21 cellular contexts compared by ENCODE assay signal in genomic region chr3:108329947-108330346, GRCh38. TPM values are rescaled to one million over a fixed set of nuclear protein-coding genes. Genes with fewer than 3 reads are reported as not detected.
DNase-seq lines count a peak whose midpoint lies in the region; ATAC-seq and TF ChIP-seq lines count a peak whose summit lies in the region.
"Had no signal": no experiment of that assay in that cellular context is flagged by ENCODE, and none has a peak within 500 bp of the region (broad histone marks: within the 10 kb centered on the region; RNA-seq: fewer than 3 reads in every experiment).

No MANE protein-coding gene starts in this region.

- H3K9me3 Mint-ChIP-seq in activated CD4-positive, alpha-beta memory T cell treated with anti-CD3 and anti-CD28 coated beads, Interleukin-2, amount 10 ng/mL, durations not matched to agents 7 days and 5 days: peaks cover 19% of the 10 kb centered on the region
- peaks cover 10% of the 10 kb centered on the region for H3K9me3 Mint-ChIP-seq in activated CD4-positive, alpha-beta memory T cell treated with anti-CD3 and anti-CD28 coated beads for 36 hours
- H3K9me3 Mint-ChIP-seq in activated CD8-positive, alpha-beta T cell treated with anti-CD3 and anti-CD28 coated beads for 36 hours: peaks cover 8% of the 10 kb centered on the region
- H3K9me3 Mint-ChIP-seq: HFFc6 had no signal

- no peak overlapping the region for H3K4me3 ChIP-seq in sigmoid colon
- H3K4me3 ChIP-seq: PC-9 had no signal

- H3K27ac ChIP-seq in foreskin keratinocyte (no peak overlapping the region), sigmoid colon (no peak overlapping the region)
- H3K27ac ChIP-seq: PC-9, RWPE1 had no signal

- no peaks in the 10 kb centered on the region for H3K27me3 ChIP-seq in foreskin keratinocyte
- H3K27me3 ChIP-seq in sigmoid colon: no peaks in the 10 kb centered on the region

- POLR2A ChIA-PET in activated CD4-positive, alpha-beta memory T cell treated with anti-CD3 and anti-CD28 coated beads, Interleukin-2, amount 10 ng/mL, durations not matched to agents 7 days and 5 days (lab: Charles Lee): interaction anchor here (0.9 kb wide), 1 partner anchor 107 kb away, joined by 3 read pairs; no protein-coding TSS in a partner anchor
- POLR2A ChIA-PET in activated CD4-positive, alpha-beta memory T cell treated with anti-CD3 and anti-CD28 coated beads for 36 hours (lab: Charles Lee): no interaction called here
- POLR2A ChIA-PET in activated CD8-positive, alpha-beta T cell treated with anti-CD3 and anti-CD28 coated beads for 36 hours (lab: Charles Lee): interaction anchor here (0.6 kb wide), 1 partner anchor 272 kb away, joined by 3 read pairs; no protein-coding TSS in a partner anchor

- no peak for TF ChIP-seq POLR2A in sigmoid colon (IDR thresholded peaks at IDR 0.05)

- no peaks in the 10 kb centered on the region for H3K36me3 ChIP-seq in sigmoid colon

- no peak overlapping the region for H3K4me3 Mint-ChIP-seq in activated CD4-positive, alpha-beta memory T cell treated with anti-CD3 and anti-CD28 coated beads, Interleukin-2, amount 10 ng/mL, durations not matched to agents 7 days and 5 days
- H3K4me3 Mint-ChIP-seq in activated CD4-positive, alpha-beta memory T cell treated with anti-CD3 and anti-CD28 coated beads for 36 hours: no peak overlapping the region
- H3K4me3 Mint-ChIP-seq in activated CD8-positive, alpha-beta T cell treated with anti-CD3 and anti-CD28 coated beads for 36 hours: no peak overlapping the region
- H3K4me3 Mint-ChIP-seq: CD8-positive, alpha-beta memory T cell; HFFc6 had no signal

- H3K27me3 Mint-ChIP-seq in activated CD4-positive, alpha-beta memory T cell treated with anti-CD3 and anti-CD28 coated beads, Interleukin-2, amount 10 ng/mL, durations not matched to agents 7 days and 5 days: no peaks in the 10 kb centered on the region
- H3K27me3 Mint-ChIP-seq in activated CD4-positive, alpha-beta memory T cell treated with anti-CD3 and anti-CD28 coated beads for 36 hours: peaks cover 1% of the 10 kb centered on the region
- no peaks in the 10 kb centered on the region for H3K27me3 Mint-ChIP-seq in activated CD8-positive, alpha-beta T cell treated with anti-CD3 and anti-CD28 coated beads for 36 hours

- intact Hi-C loops in activated CD4-positive, alpha-beta memory T cell treated with anti-CD3 and anti-CD28 coated beads for 36 hours (cut with micrococcal nuclease): loop anchor here (1.0 kb wide), 2 partner anchors 13 to 37 kb away; no protein-coding TSS in a partner anchor
- intact Hi-C loops in activated CD8-positive, alpha-beta T cell treated with anti-CD3 and anti-CD28 coated beads for 36 hours (cut with micrococcal nuclease): loop anchor here (10.0 kb wide), 1 partner anchor 175 kb away; no protein-coding TSS in a partner anchor
- intact Hi-C loops in sigmoid colon (cut with DNase I): no loop called here

- H3K27ac Mint-ChIP-seq in activated CD4-positive, alpha-beta memory T cell treated with anti-CD3 and anti-CD28 coated beads, Interleukin-2, amount 10 ng/mL, durations not matched to agents 7 days and 5 days: peak overlapping the region; percentile 41
- H3K27ac Mint-ChIP-seq in activated CD4-positive, alpha-beta memory T cell treated with anti-CD3 and anti-CD28 coated beads for 36 hours: no peak overlapping the region
- H3K27ac Mint-ChIP-seq in activated CD8-positive, alpha-beta T cell treated with anti-CD3 and anti-CD28 coated beads for 36 hours: peak overlapping the region; percentile 74
- H3K27ac Mint-ChIP-seq: HFFc6 had no signal

- peaks cover 40% of the 10 kb centered on the region for H3K36me3 Mint-ChIP-seq in activated CD4-positive, alpha-beta memory T cell treated with anti-CD3 and anti-CD28 coated beads, Interleukin-2, amount 10 ng/mL, durations not matched to agents 7 days and 5 days (ENCODE audit: low read depth)
- no peaks in the 10 kb centered on the region for H3K36me3 Mint-ChIP-seq in activated CD4-positive, alpha-beta memory T cell treated with anti-CD3 and anti-CD28 coated beads for 36 hours
- peaks cover 5% of the 10 kb centered on the region for H3K36me3 Mint-ChIP-seq in activated CD8-positive, alpha-beta T cell treated with anti-CD3 and anti-CD28 coated beads for 36 hours (ENCODE audit: low read depth)

- peak; percentile 45 for ATAC-seq in activated CD8-positive, alpha-beta T cell treated with anti-CD3 and anti-CD28 coated beads for 36 hours
- peak; percentile 15 for ATAC-seq in foreskin keratinocyte

- DNase-seq in activated CD4-positive, alpha-beta memory T cell treated with anti-CD3 and anti-CD28 coated beads, Interleukin-2, amount 10 ng/mL, durations not matched to agents 7 days and 5 days: no peak
- DNase-seq in activated CD4-positive, alpha-beta memory T cell treated with anti-CD3 and anti-CD28 coated beads for 36 hours: no peak
- DNase-seq in LoVo (ENCODE audit: low spot score) (peak; percentile 3), foreskin keratinocyte (no peak), sigmoid colon (no peak)
- no peak for DNase-seq in activated CD8-positive, alpha-beta T cell treated with anti-CD3 and anti-CD28 coated beads for 36 hours
- DNase-seq in activated effector memory CD4-positive, alpha-beta T cell treated with anti-CD3 and anti-CD28 coated beads, Interleukin-2, amount 50 U/mL, for 16 hours: no peak
- DNase-seq: ACHN; C1 segment of cervical spinal cord; CD8-positive, alpha-beta memory T cell; DMS79; H7; HFFc6; NCI-H1092; NCI-H1436 treated with DMSO at 0.1 percent for 48 hours; NCI-H2029; NCI-H2171; NCI-H526; PC-9; SIG-M5 had no signal

- peaks cover 0 to 2% (median 0%) of the 10 kb centered on the region in 4 donors for H3K9me3 ChIP-seq in sigmoid colon

- TF ChIP-seq EP300 in sigmoid colon (IDR thresholded peaks at IDR 0.05): no peak

- peaks cover 48% of the 10 kb centered on the region for H3K4me1 Mint-ChIP-seq in activated CD4-positive, alpha-beta memory T cell treated with anti-CD3 and anti-CD28 coated beads, Interleukin-2, amount 10 ng/mL, durations not matched to agents 7 days and 5 days
- peaks cover 18% of the 10 kb centered on the region for H3K4me1 Mint-ChIP-seq in activated CD4-positive, alpha-beta memory T cell treated with anti-CD3 and anti-CD28 coated beads for 36 hours (ENCODE audit: low read depth)
- peaks cover 32% of the 10 kb centered on the region for H3K4me1 Mint-ChIP-seq in activated CD8-positive, alpha-beta T cell treated with anti-CD3 and anti-CD28 coated beads for 36 hours (ENCODE audit: low read depth)

- no peak for TF ChIP-seq CTCF in activated CD8-positive, alpha-beta T cell treated with anti-CD3 and anti-CD28 coated beads for 36 hours (IDR thresholded peaks at IDR 0.05)
- TF ChIP-seq CTCF in foreskin keratinocyte (conservative IDR thresholded peaks at IDR 0.05) (no peak), sigmoid colon (IDR thresholded peaks at IDR 0.05) (no peak)

- CTCF ChIA-PET in activated CD4-positive, alpha-beta memory T cell treated with anti-CD3 and anti-CD28 coated beads, Interleukin-2, amount 10 ng/mL, durations not matched to agents 7 days and 5 days (lab: Charles Lee): interaction anchor here (0.5 kb wide), 1 partner anchor 640 kb away, joined by 3 read pairs; no protein-coding TSS in a partner anchor
- CTCF ChIA-PET in activated CD4-positive, alpha-beta memory T cell treated with anti-CD3 and anti-CD28 coated beads for 36 hours (lab: Charles Lee): interaction anchor here (1.3 to 1.4 kb wide), 2 partner anchors 13 to 148 kb away, joined by 3 to 5 read pairs; no protein-coding TSS in a partner anchor
- CTCF ChIA-PET in activated CD8-positive, alpha-beta T cell treated with anti-CD3 and anti-CD28 coated beads for 36 hours (lab: Charles Lee): no interaction called here

- H3K4me1 ChIP-seq in foreskin keratinocyte (no peaks in the 10 kb centered on the region), sigmoid colon (peaks cover 0 to 11% (median 0%) of the 10 kb centered on the region in 4 donors)

RNA-seq across cellular contexts. Expression of gene HHLA2, which starts 33.6 kb away (rescaled TPM):
- 10 to 100 TPM in 1 of 2 experiments, 1 to 10 TPM in 1; 9.5 to 11.6 TPM for total RNA-seq in activated CD4-positive, alpha-beta memory T cell treated with anti-CD3 and anti-CD28 coated beads, Interleukin-2, amount 10 ng/mL, durations not matched to agents 7 days and 5 days
- total RNA-seq in activated CD4-positive, alpha-beta memory T cell treated with anti-CD3 and anti-CD28 coated beads for 36 hours: 1 to 10 TPM in 1 of 2 experiments, under 1 TPM in 1; 0.86 to 1.6 TPM
- 1 to 10 TPM; 1.7 to 2.2 TPM for total RNA-seq in activated CD8-positive, alpha-beta T cell treated with anti-CD3 and anti-CD28 coated beads for 36 hours
- total RNA-seq in foreskin keratinocyte (not detected in 2 replicates), sigmoid colon (under 1 TPM in 1 of 4 donors, not detected in 3; 0.71 TPM)
- polyA plus RNA-seq in foreskin keratinocyte (not detected in 2 replicates), sigmoid colon (10 to 100 TPM; 60.0 to 97.8 (median 83.5) TPM)
- total RNA-seq: H7, HFFc6, PC-9 had no signal
